Comparison of ENCODE assay signal across 3 cellular contexts in genomic region chr21:43455717-43456116, GRCh38. TPM values are rescaled to one million over a fixed set of nuclear protein-coding genes. Genes with fewer than 3 reads are reported as not detected.
DNase-seq lines count a peak whose midpoint lies in the region; ATAC-seq and TF ChIP-seq lines count a peak whose summit lies in the region.
"Not testable (repeated sequence)": the region's sequence is repeated elsewhere in the genome, so short reads cannot be mapped to it uniquely, and the experiment has no call there.
"Had no signal": no experiment of that assay in that cellular context is flagged by ENCODE, and none has a peak within 500 bp of the region (broad histone marks: within the 10 kb centered on the region; RNA-seq: fewer than 3 reads in every experiment).

No MANE protein-coding gene starts in this region.

- H3K27me3 ChIP-seq in psoas muscle (ENCODE audit: insufficient read depth in 3 of 3, low read length in 2 of 3); gastrocnemius medialis: not testable (repeated sequence)

- intact Hi-C loops in psoas muscle (cut with DNase I); gastrocnemius medialis (cut with DNase I; ENCODE audit: low total_unique reads): not testable (repeated sequence)

- not testable (repeated sequence) for TF ChIP-seq POLR2A in gastrocnemius medialis (IDR thresholded peaks at IDR 0.05)

- not testable (repeated sequence) for H3K27ac ChIP-seq in psoas muscle, gastrocnemius medialis

- in situ Hi-C loops in gastrocnemius medialis (cut with MboI; ENCODE audit: low sequenced_read_pairs in 4 of 4), result not testable (repeated sequence)

- WGBS in psoas muscle, 3 donors, result no CpG with 5 or more reads among the region's 12 CpGs

- DNase-seq in psoas muscle, gastrocnemius medialis: not testable (repeated sequence)

- peak; percentile 36 to 87 (median 65) for ATAC-seq in psoas muscle
- peak; percentile 45 to 64 for ATAC-seq in gastrocnemius medialis

- H3K36me3 ChIP-seq in psoas muscle (ENCODE audit: insufficient read depth in 1 of 2, low read depth in 1 of 2); gastrocnemius medialis: not testable (repeated sequence)

- not testable (repeated sequence) for TF ChIP-seq CTCF in psoas muscle (IDR thresholded peaks at IDR 0.05); gastrocnemius medialis (IDR thresholded peaks at IDR 0.05 in 4 of 5, conservative IDR thresholded peaks at IDR 0.05 in 1 of 5)

- not testable (repeated sequence) for H3K4me3 ChIP-seq in psoas muscle, gastrocnemius medialis

- not testable (repeated sequence) for H3K9me3 ChIP-seq in psoas muscle, gastrocnemius medialis

- H3K4me1 ChIP-seq in psoas muscle, gastrocnemius medialis: not testable (repeated sequence)

RNA-seq across cellular contexts. Expression of gene SIK1, which starts 28.8 kb away (rescaled TPM):
- total RNA-seq in psoas muscle (10 to 100 TPM; 10.8 to 31.2 (median 21.9) TPM), gastrocnemius medialis (10 to 100 TPM in 1 of 4 donors, 1 to 10 TPM in 2, under 1 TPM in 1; 0.36 to 12.8 (median 1.9) TPM)
- polyA plus RNA-seq in psoas muscle, result 10 to 100 TPM in 1 of 3 donors, 1 to 10 TPM in 2; 1.7 to 85.1 (median 3.8) TPM
- polyA plus RNA-seq: CD4-positive, alpha-beta memory T cell had no signal
